10 cellular contexts compared by ENCODE assay signal in genomic region chr4:142282870-142283431, GRCh38.
A peak's percentile ranks its signal among the peaks of the same experiment; 100 is the strongest.
DNase-seq lines count a peak whose midpoint lies in the region; FAIRE-seq and TF ChIP-seq lines count a peak whose summit lies in the region.
"Had no signal": no experiment of that assay in that cellular context is flagged by ENCODE, and none has a peak within 500 bp of the region (broad histone marks: within the 10 kb centered on the region; RNA-seq: fewer than 3 reads in every experiment).

No MANE protein-coding gene starts in this region.

- no peak overlapping the region for H3T11ph ChIP-seq in H9 (ENCODE audit: low read length)

- H3K23ac ChIP-seq in H9 (ENCODE audit: insufficient read length, low read depth, low read length), result no peak overlapping the region

- H3K9me3 Mint-ChIP-seq in H9, result no peaks in the 10 kb centered on the region
- H3K9me3 Mint-ChIP-seq in brain, result no peaks in the 10 kb centered on the region

- no peak overlapping the region for H2BK15ac ChIP-seq in H9 (ENCODE audit: low read depth, low read length)

- no peaks in the 10 kb centered on the region for H3K4me1 ChIP-seq in H9 (ENCODE audit: insufficient read depth, low read length)
- H3K4me1 ChIP-seq: SJCRH30 had no signal

- H2BK12ac ChIP-seq in H9 (ENCODE audit: insufficient read length, low read depth, low read length), result no peak overlapping the region

- H4K5ac ChIP-seq in H9 (ENCODE audit: insufficient read length, low read depth, low read length), result no peak overlapping the region

- H2BK20ac ChIP-seq in H9 (ENCODE audit: low read depth, low read length, poor library complexity, severe bottlenecking), result no peak overlapping the region

- no peak overlapping the region for H2AFZ ChIP-seq in H9 (ENCODE audit: low read length)

- H4K20me1 ChIP-seq in H9 (ENCODE audit: control insufficient read depth, insufficient read depth, insufficient read length), result no peaks in the 10 kb centered on the region

- H3K4ac ChIP-seq in H9 (ENCODE audit: low read depth, low read length), result no peak overlapping the region

- no peak overlapping the region for H2BK120ac ChIP-seq in H9 (ENCODE audit: low read depth, low read length, poor library complexity, severe bottlenecking)

- no peak overlapping the region for H3K56ac ChIP-seq in H9 (ENCODE audit: insufficient read length, low read depth, low read length)

- no peak overlapping the region for H3K4me2 ChIP-seq in H9 (ENCODE audit: insufficient read depth, insufficient read length, low read length)

- no peak overlapping the region for H3K9ac ChIP-seq in H9 (ENCODE audit: extremely low read depth, insufficient read length, low read length)

- FAIRE-seq in D721Med (lab: Jason Lieb, UNC), result no peak
- FAIRE-seq: endometrium had no signal

- no peaks in the 10 kb centered on the region for H3K79me1 ChIP-seq in H9 (ENCODE audit: insufficient read depth, low read depth, low read length, poor library complexity, severe bottlenecking)

- H3K4me1 Mint-ChIP-seq in H9 (no peaks in the 10 kb centered on the region), brain (no peaks in the 10 kb centered on the region)

- no peak overlapping the region for H2BK5ac ChIP-seq in H9 (ENCODE audit: insufficient read length, low read length)

- H3K4me3 Mint-ChIP-seq in H9 (no peak overlapping the region), brain (no peak overlapping the region)

- no peak overlapping the region for H4K91ac ChIP-seq in H9 (ENCODE audit: insufficient read length, low read depth, low read length)

- no peak overlapping the region for H4K8ac ChIP-seq in H9 (replicated peaks; ENCODE audit: insufficient read length, low read depth, low read length)

- no peaks in the 10 kb centered on the region for H3K23me2 ChIP-seq in H9 (ENCODE audit: insufficient read length, low read depth, low read length, poor library complexity, severe bottlenecking)

- H3K79me2 ChIP-seq in H9 (ENCODE audit: insufficient read depth, low read length), result no peaks in the 10 kb centered on the region

- no peaks in the 10 kb centered on the region for H3K27me3 Mint-ChIP-seq in H9 (ENCODE audit: low read depth)
- peaks cover 3% of the 10 kb centered on the region for H3K27me3 Mint-ChIP-seq in brain

- H3K36me3 Mint-ChIP-seq in H9 (ENCODE audit: insufficient read depth in 1 of 3, low read depth in 3 of 3) (no peaks in the 10 kb centered on the region), brain (no peaks in the 10 kb centered on the region)

- no peaks in the 10 kb centered on the region for H3K27me3 ChIP-seq in H9 (ENCODE audit: insufficient read depth, low read length)
- H3K27me3 ChIP-seq: SJCRH30 had no signal

- TF ChIP-seq CTCF in D721Med (IDR thresholded peaks at IDR 0.05; ENCODE audit: insufficient read depth, missing control alignments) (peak; percentile 45), H9 (conservative IDR thresholded peaks at IDR 0.05) (peak; percentile 71), brain (conservative IDR thresholded peaks at IDR 0.05) (peak; percentile 54 to 67)

- no peak overlapping the region for H3K18ac ChIP-seq in H9 (ENCODE audit: insufficient read length, low read depth, low read length)

- H3K9me3 ChIP-seq in H9 (ENCODE audit: control insufficient read depth, low read depth, low read length), result no peaks in the 10 kb centered on the region
- H3K9me3 ChIP-seq: SJCRH30 had no signal

- 100% methylated on average over 1 of the region's 2 CpGs for WGBS in H9 (ENCODE audit: extremely low coverage, insufficient read length, low lambda C conversion rate)

- H3K27ac Mint-ChIP-seq in H9, result no peak overlapping the region
- no peak overlapping the region for H3K27ac Mint-ChIP-seq in brain

- H3K14ac ChIP-seq in H9 (ENCODE audit: insufficient read depth, low read length), result no peak overlapping the region

- H3K27ac ChIP-seq in H9 (ENCODE audit: insufficient read length, low read depth, low read length), result no peak overlapping the region
- H3K27ac ChIP-seq: SJCRH30 had no signal

- H2AK5ac ChIP-seq in H9 (ENCODE audit: insufficient read length, low read length), result no peak overlapping the region

- DNase-seq in D721Med (ENCODE audit: insufficient read length, low spot score), result no peak
- DNase-seq in H9, result no peak
- peak; percentile 19 for DNase-seq in myocyte (ENCODE audit: low read depth)
- DNase-seq in GF-D8 (lab: John Stamatoyannopoulos, UW), result no peak
- DNase-seq in NCI-H2107 (lab: John Stamatoyannopoulos, UW), result no peak
- DNase-seq in occipital lobe (lab: John Stamatoyannopoulos, UW), result no peak
- DNase-seq: stimulated activated CD4-positive, alpha-beta T cell treated with anti-CD3 and anti-CD28 coated beads, Interleukin-4, amount 100 ng/mL, for 4 hours had no signal
